Comparison of ENCODE assay signal across 10 cellular contexts in the genomic region with DNA sequence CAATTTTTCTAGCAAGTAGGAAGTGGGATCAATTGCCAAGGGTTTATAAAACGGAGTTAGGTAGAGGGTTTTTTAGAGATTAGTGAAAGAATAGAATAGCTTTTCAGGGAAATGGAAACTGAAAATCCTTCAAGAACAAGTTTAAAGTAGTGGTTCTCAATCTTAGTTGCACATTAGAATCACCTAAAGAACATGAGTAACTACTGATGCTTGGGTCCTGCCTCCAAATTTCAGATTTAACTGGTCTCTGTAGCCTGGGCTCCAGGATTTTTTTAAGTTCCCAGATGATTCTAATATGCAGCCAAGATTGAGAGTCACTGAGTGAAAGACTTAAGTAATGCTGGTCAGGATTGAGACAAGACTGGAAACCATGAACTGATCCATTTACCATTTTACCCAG. TPM values are rescaled to one million over a fixed set of nuclear protein-coding genes. Genes with fewer than 3 reads are reported as not detected.
"Had no signal": no experiment of that assay in that cellular context is flagged by ENCODE, and none has a peak within 500 bp of the region (broad histone marks: within the 10 kb centered on the region; RNA-seq: fewer than 3 reads in every experiment).

No MANE protein-coding gene starts in this region.

- DNase-seq: H7, HFFc6, IMR-90, KG1 had no signal

- H3K4me1 ChIP-seq: HAP-1 had no signal

- ATAC-seq: GM23338, HCT116, K562 had no signal

- H3K4me1 Mint-ChIP-seq: GM23338 had no signal

- FAIRE-seq: H1, HTR-8/SVneo, K562 had no signal

- H2AFZ ChIP-seq: GM23338 had no signal

- H3K9me3 ChIP-seq: HAP-1 had no signal

- H3K4me3 Mint-ChIP-seq: GM23338, HFFc6 had no signal

- H3K9me3 Mint-ChIP-seq: GM23338, HFFc6 had no signal

- H3K4me2 ChIP-seq: GM23338 had no signal

- H3K36me3 ChIP-seq: HAP-1 had no signal

- H3K27ac Mint-ChIP-seq: GM23338, HFFc6 had no signal

- H3K4me3 ChIP-seq: GM23338, HAP-1, K562 had no signal

RNA-seq across cellular contexts. Expression of a gene that starts 20.5 kb away (rescaled TPM):
- polyA plus RNA-seq: IMR-90 had no signal
